ENCODE assay signal across 4 cellular contexts in genomic region chr15:56736308-56736707, GRCh38.
TF ChIP-seq lines count a peak whose summit lies in the region.

No MANE protein-coding gene starts in this region.

TF ChIP-seq in SK-N-SH treated with all-trans-retinoic acid at 6 μM for 48 hours, 23 proteins besides CTCF, POLR2A, EP300 and RAD21:
- no peak for TF ChIP-seq ZFP30 (CRISPR knock-in tag; IDR thresholded peaks at IDR 0.05)
- 0 out of 2 replicates have a peak, but pooled peaks have one; percentile 16 for TF ChIP-seq ISL1 (CRISPR knock-in tag; IDR thresholded peaks at IDR 0.05)

TF ChIP-seq in SK-N-SH, 30 proteins besides CTCF, POLR2A, EP300 and RAD21:
- TF ChIP-seq RCOR1 (IDR thresholded peaks at IDR 0.05; ENCODE audit: low read length): no peak
- TF ChIP-seq RXRA (IDR thresholded peaks at IDR 0.05; ENCODE audit: borderline replicate concordance, low read depth): no peak
- no peak for TF ChIP-seq RFX5 (IDR thresholded peaks at IDR 0.05; ENCODE audit: low read length)
- TF ChIP-seq NRF1 (IDR thresholded peaks at IDR 0.05; ENCODE audit: low read depth, low read length): no peak
- no peak for TF ChIP-seq MXI1 (IDR thresholded peaks at IDR 0.05; ENCODE audit: low read depth, low read length)
- no peak for TF ChIP-seq ELF1 (IDR thresholded peaks at IDR 0.05)
- TF ChIP-seq PBX3 (IDR thresholded peaks at IDR 0.05): no peak
- TF ChIP-seq TEAD4 (IDR thresholded peaks at IDR 0.05; ENCODE audit: borderline replicate concordance, insufficient read depth): no peak
- no peak for TF ChIP-seq CHD2 (IDR thresholded peaks at IDR 0.05; ENCODE audit: low read length, partially characterized antibody)
- no peak for TF ChIP-seq TCF12 (IDR thresholded peaks at IDR 0.05)
- TF ChIP-seq USF2 (IDR thresholded peaks at IDR 0.05; ENCODE audit: borderline replicate concordance, low read depth, low read length): no peak

TF ChIP-seq in K562, 482 proteins besides CTCF, POLR2A, EP300 and RAD21 (continues in another document):
- TF ChIP-seq MAFF (IDR thresholded peaks at IDR 0.05; ENCODE audit: low read length) (no peak), ZBTB40 (IDR thresholded peaks at IDR 0.05) (peak; percentile 29; the same call in 1 of the 2 replicates), ZBTB40 (CRISPR knock-in tag; IDR thresholded peaks at IDR 0.05) (no peak), SMARCA4 (IDR thresholded peaks at IDR 0.05) (0 out of 2 replicates have a peak, but pooled peaks have one; percentile 14), ZNF695 (CRISPR knock-in tag; IDR thresholded peaks at IDR 0.05) (no peak), SOX6 (IDR thresholded peaks at IDR 0.05) (no peak), JUND (IDR thresholded peaks at IDR 0.05; ENCODE audit: borderline replicate concordance, low read depth, low read length) (peak; percentile 54; the same call in 1 of the 2 replicates), JUND (tag; IDR thresholded peaks at IDR 0.05; ENCODE audit: borderline replicate concordance, low read depth, low read length) (0 out of 3 replicates have a peak, but pooled peaks have one; percentile 64), MYNN (IDR thresholded peaks at IDR 0.05) (no peak), MYNN (CRISPR knock-in tag; IDR thresholded peaks at IDR 0.05) (no peak), KDM1A (IDR thresholded peaks at IDR 0.05) (0 out of 4 replicates have a peak, but pooled peaks of 1 of the 2 experiments have one; percentile 6), EHMT2 (IDR thresholded peaks at IDR 0.05) (0 out of 2 replicates have a peak, but pooled peaks have one; percentile 7), SMARCA5 (IDR thresholded peaks at IDR 0.05) (no peak), FOXK2 (conservative IDR thresholded peaks at IDR 0.05 in 1 of 2, IDR thresholded peaks at IDR 0.05 in 1 of 2; ENCODE audit: low read depth in 2 of 2) (no peak), MAFK (IDR thresholded peaks at IDR 0.05; ENCODE audit: low read length) (0 out of 2 replicates have a peak, but pooled peaks have one; percentile 5), POLR2AphosphoS2 (IDR thresholded peaks at IDR 0.05; ENCODE audit: low read length) (no peak), RNF219 (CRISPR knock-in tag; IDR thresholded peaks at IDR 0.05) (no peak)

TF ChIP-seq in WTC11, 78 proteins besides CTCF, POLR2A, EP300 and RAD21:
- TF ChIP-seq ATF1 (CRISPR knock-in tag; IDR thresholded peaks at IDR 0.05): no peak
- TF ChIP-seq FOXP1 (CRISPR knock-in tag; IDR thresholded peaks at IDR 0.05; ENCODE audit: borderline replicate concordance): no peak
- TF ChIP-seq ZNF423 (CRISPR knock-in tag; IDR thresholded peaks at IDR 0.05): no peak
- no peak for TF ChIP-seq OVOL2 (CRISPR knock-in tag; IDR thresholded peaks at IDR 0.05; ENCODE audit: borderline replicate concordance)
- no peak for TF ChIP-seq PRRX2 (CRISPR knock-in tag; IDR thresholded peaks at IDR 0.05)
- no peak for TF ChIP-seq MAX (CRISPR knock-in tag; IDR thresholded peaks at IDR 0.05)
